In genomic region chr2:136424112-136424511, GRCh38 we compare ENCODE assay signal across 1 cellular context.
TF ChIP-seq lines count a peak whose summit lies in the region.

No MANE protein-coding gene starts in this region.

TF ChIP-seq in GM23338, 12 proteins besides CTCF, POLR2A, EP300 and RAD21 (continued from another document):
- no peak for TF ChIP-seq ETS1 (IDR thresholded peaks at IDR 0.05)
- TF ChIP-seq JUNB (IDR thresholded peaks at IDR 0.05; ENCODE audit: unreplicated experiment) = no peak
- no peak for TF ChIP-seq STAT1 (IDR thresholded peaks at IDR 0.05; ENCODE audit: unreplicated experiment)
- no peak for TF ChIP-seq EZH2phosphoT487 (IDR thresholded peaks at IDR 0.05; ENCODE audit: unreplicated experiment)
- TF ChIP-seq ZNF331 (CRISPR knock-in tag; IDR thresholded peaks at IDR 0.05; ENCODE audit: low read depth) = no peak
- no peak for TF ChIP-seq NANOG (IDR thresholded peaks at IDR 0.05; ENCODE audit: borderline replicate concordance)
- TF ChIP-seq CREB1 (CRISPR knock-in tag; IDR thresholded peaks at IDR 0.05; ENCODE audit: low read depth) = no peak
